In genomic region chr5:111755942-111756353, GRCh38 we compare ENCODE assay signal across 8 cellular contexts. TPM values are rescaled to one million over a fixed set of nuclear protein-coding genes. Genes with fewer than 3 reads are reported as not detected.
DNase-seq lines count a peak whose midpoint lies in the region; FAIRE-seq and TF ChIP-seq lines count a peak whose summit lies in the region.

No MANE protein-coding gene starts in this region.

- no peak overlapping the region for H3K9ac ChIP-seq in MM.1S (ENCODE audit: low read length)
- peak overlapping the region; percentile 100 for H3K9ac ChIP-seq in astrocyte (ENCODE audit: low read length)
- H3K9ac ChIP-seq in liver (ENCODE audit: low read depth in 1 of 2, low read length in 2 of 2): peak overlapping the region; percentile 23 to 57

- no peak for TF ChIP-seq POLR2A in vagina (IDR thresholded peaks at IDR 0.05)

- no peaks in the 10 kb centered on the region for H3K36me3 Mint-ChIP-seq in astrocyte (ENCODE audit: low read depth, unreplicated experiment)

- H3K27me3 Mint-ChIP-seq in astrocyte (ENCODE audit: low read depth, unreplicated experiment): no peaks in the 10 kb centered on the region

- H3K9me3 ChIP-seq in MM.1S (replicated peaks; ENCODE audit: insufficient read depth, low read length) (no peaks in the 10 kb centered on the region), astrocyte (ENCODE audit: insufficient read depth, low read depth, low read length) (no peaks in the 10 kb centered on the region), liver (ENCODE audit: control insufficient read depth in 4 of 4, low read length in 3 of 4) (no peaks in the 10 kb centered on the region), vagina (no peaks in the 10 kb centered on the region)

- H3K79me2 ChIP-seq in MM.1S (ENCODE audit: low read length) (no peaks in the 10 kb centered on the region), astrocyte (ENCODE audit: insufficient read depth, low read length) (peaks cover 59% of the 10 kb centered on the region)

- H3K36me3 ChIP-seq in MM.1S (replicated peaks; ENCODE audit: insufficient read depth, low read length): no peaks in the 10 kb centered on the region
- H3K36me3 ChIP-seq in astrocyte (ENCODE audit: insufficient read depth, low read length): no peaks in the 10 kb centered on the region
- H3K36me3 ChIP-seq in liver (ENCODE audit: control insufficient read depth in 4 of 4, insufficient read depth in 3 of 4, low read depth in 1 of 4, low read length in 3 of 4): no peaks in the 10 kb centered on the region
- H3K36me3 ChIP-seq in vagina: no peaks in the 10 kb centered on the region

- H3K4me2 ChIP-seq in MM.1S (ENCODE audit: low read depth, low read length) (peak overlapping the region; percentile 70; the same call in 1 of the 2 replicates), astrocyte (ENCODE audit: low read length) (peak overlapping the region; percentile 92)

- peaks cover 23% of the 10 kb centered on the region for H3F3A ChIP-seq in MM.1S (ENCODE audit: insufficient read depth, low read length)

- TF ChIP-seq RAD21 in liver (IDR thresholded peaks at IDR 0.05): peak; percentile 33 to 51

- H3K4me3 Mint-ChIP-seq in astrocyte (ENCODE audit: unreplicated experiment): peak overlapping the region; percentile 88

- H3K9me3 Mint-ChIP-seq in astrocyte (ENCODE audit: unreplicated experiment): no peaks in the 10 kb centered on the region

- no peaks in the 10 kb centered on the region for H3K9me2 ChIP-seq in MM.1S (replicated peaks; ENCODE audit: insufficient read depth, low read length)

- TF ChIP-seq CTCF in D721Med (IDR thresholded peaks at IDR 0.05; ENCODE audit: insufficient read depth, missing control alignments) (no peak), MM.1S (IDR thresholded peaks at IDR 0.05; ENCODE audit: low read length) (no peak), astrocyte (IDR thresholded peaks at IDR 0.05; ENCODE audit: insufficient read depth, low read depth, low read length) (no peak), liver (IDR thresholded peaks at IDR 0.05; ENCODE audit: low read depth, low read length, missing input control) (no peak), vagina (IDR thresholded peaks at IDR 0.05) (no peak)

- H3K27ac ChIP-seq in MM.1S (ENCODE audit: low read length) (no peak overlapping the region), astrocyte (ENCODE audit: low read depth, low read length) (peak overlapping the region; percentile 98), liver (ENCODE audit: low read depth in 1 of 2, low read length in 2 of 2) (peak overlapping the region in 1 of 2 donors; percentile 92), vagina (peak overlapping the region; percentile 87)

- no peak for DNase-seq in D721Med (ENCODE audit: insufficient read length, low spot score)
- no peak for DNase-seq in MM.1S
- no peak for DNase-seq in astrocyte (ENCODE audit: low read depth)
- no peak for DNase-seq in vagina (ENCODE audit: extremely low spot score in 2 of 2)
- DNase-seq in posterior vena cava (ENCODE audit: low spot score): no peak
- no peak for DNase-seq in SHP77 (lab: John Stamatoyannopoulos, UW)
- no peak for DNase-seq in activated CD4-positive, alpha-beta T cell treated with anti-CD3 and anti-CD28 coated beads for 48 hours

- H3K27me3 ChIP-seq in MM.1S (replicated peaks; ENCODE audit: insufficient read depth, low read length) (no peaks in the 10 kb centered on the region), astrocyte (ENCODE audit: insufficient read depth, low read length) (no peaks in the 10 kb centered on the region), liver (ENCODE audit: control insufficient read depth in 4 of 4, insufficient read depth in 4 of 4, low read length in 3 of 4) (no peaks in the 10 kb centered on the region), vagina (no peaks in the 10 kb centered on the region)

- H2AFZ ChIP-seq in MM.1S (ENCODE audit: low read length): no peak overlapping the region
- H2AFZ ChIP-seq in astrocyte (ENCODE audit: low read depth, low read length): no peak overlapping the region

- peak; percentile 21 for FAIRE-seq in D721Med (lab: Jason Lieb, UNC)
- FAIRE-seq in astrocyte (lab: Jason Lieb, UNC): peak; percentile 92

- intact Hi-C loops in vagina (cut with DNase I): no loop called here
- intact Hi-C loops in posterior vena cava (cut with DNase I): no loop called here

- H3K4me3 ChIP-seq in MM.1S (ENCODE audit: low read length): peak overlapping the region; percentile 85
- peak overlapping the region; percentile 100 for H3K4me3 ChIP-seq in astrocyte (ENCODE audit: insufficient read depth, low read depth, low read length)
- H3K4me3 ChIP-seq in liver (ENCODE audit: low read depth in 1 of 3, low read length in 3 of 3): peak overlapping the region; percentile 74 to 86 (median 79)
- peak overlapping the region; percentile 55 to 59 for H3K4me3 ChIP-seq in vagina

- peaks cover 27% of the 10 kb centered on the region for H3K4me1 ChIP-seq in MM.1S (ENCODE audit: low read length)
- peaks cover 23% of the 10 kb centered on the region for H3K4me1 ChIP-seq in astrocyte (ENCODE audit: insufficient read depth, low read length)
- peaks cover 0 to 20% (median 8%) of the 10 kb centered on the region in 4 donors for H3K4me1 ChIP-seq in liver (ENCODE audit: control insufficient read depth in 4 of 4, insufficient read depth in 4 of 4, low read length in 3 of 4)
- peaks cover 16% of the 10 kb centered on the region for H3K4me1 ChIP-seq in vagina

- WGBS in liver: 4% methylated on average over 5 of the region's 5 CpGs

- H4K20me1 ChIP-seq in MM.1S (ENCODE audit: insufficient read depth, low read length) (no peaks in the 10 kb centered on the region), astrocyte (ENCODE audit: insufficient read depth, low read length) (peaks cover 5% of the 10 kb centered on the region)

- peak overlapping the region; percentile 73 for H3K27ac Mint-ChIP-seq in astrocyte (ENCODE audit: unreplicated experiment)

- peaks cover 22% of the 10 kb centered on the region for H3K4me1 Mint-ChIP-seq in astrocyte (ENCODE audit: low read depth, unreplicated experiment)

TF ChIP-seq in liver, 16 proteins besides CTCF, POLR2A, EP300 and RAD21:
- TF ChIP-seq HNF4A (conservative IDR thresholded peaks at IDR 0.05) (peak in 1 of 2 donors; percentile 16), ATF3 (IDR thresholded peaks at IDR 0.05) (no peak), RXRA (IDR thresholded peaks at IDR 0.05) (no peak)
TF ChIP-seq in liver: peak in this region for 1.

RNA-seq across cellular contexts. Expression of gene NREP, which starts 1.0 kb away (rescaled TPM):
- 185 and 188 TPM in 2 replicates for total RNA-seq in astrocyte
- 10 to 100 TPM; 12.6 to 82.7 TPM for total RNA-seq in liver
- 1 to 10 TPM; 3.0 to 7.0 TPM for polyA plus RNA-seq in liver
- 6.1 TPM for total RNA-seq in vagina
- 10 to 100 TPM; 37.1 to 42.2 TPM for total RNA-seq in posterior vena cava
